10 cellular contexts compared by ENCODE assay signal in genomic region chr3:194537732-194538247, GRCh38. TPM values are rescaled to one million over a fixed set of nuclear protein-coding genes. Genes with fewer than 3 reads are reported as not detected.
DNase-seq lines count a peak whose midpoint lies in the region; ATAC-seq and TF ChIP-seq lines count a peak whose summit lies in the region.
"Had no signal": no experiment of that assay in that cellular context is flagged by ENCODE, and none has a peak within 500 bp of the region (broad histone marks: within the 10 kb centered on the region; RNA-seq: fewer than 3 reads in every experiment).

No MANE protein-coding gene starts in this region.

- TF ChIP-seq POLR2A in gastroesophageal sphincter (IDR thresholded peaks at IDR 0.05): no peak

- H3K4me3 ChIP-seq in SK-N-SH (ENCODE audit: low read depth in 2 of 2, low read length in 1 of 2) (no peak overlapping the region), gastroesophageal sphincter (no peak overlapping the region), subcutaneous abdominal adipose tissue (ENCODE audit: low read depth in 1 of 5, low read length in 5 of 5) (no peak overlapping the region)
- H3K4me3 ChIP-seq: esophagus squamous epithelium had no signal

- POLR2A ChIA-PET in SK-N-SH (lab: Yijun Ruan, JAX): no interaction called here

- H3K27me3 ChIP-seq in SK-N-SH (ENCODE audit: insufficient read depth) (no peaks in the 10 kb centered on the region), gastroesophageal sphincter (no peaks in the 10 kb centered on the region), subcutaneous abdominal adipose tissue (ENCODE audit: control insufficient read depth in 5 of 5, insufficient read depth in 4 of 5, low read length in 5 of 5) (no peaks in the 10 kb centered on the region)
- H3K27me3 ChIP-seq: esophagus squamous epithelium had no signal

- peaks cover 31% of the 10 kb centered on the region for H3K4me1 Mint-ChIP-seq in HFFc6 (ENCODE audit: low read depth)

- H3K36me3 ChIP-seq in SK-N-SH (replicated peaks in 1 of 2; ENCODE audit: control insufficient read depth in 1 of 2, insufficient read depth in 2 of 2, low read length in 1 of 2) (no peaks in the 10 kb centered on the region), gastroesophageal sphincter (no peaks in the 10 kb centered on the region), subcutaneous abdominal adipose tissue (ENCODE audit: control insufficient read depth in 5 of 5, insufficient read depth in 5 of 5, low read length in 5 of 5) (no peaks in the 10 kb centered on the region)
- H3K36me3 ChIP-seq: esophagus squamous epithelium had no signal

- peaks cover 23% of the 10 kb centered on the region for H3F3A ChIP-seq in SK-N-SH (replicated peaks; ENCODE audit: insufficient read depth)

- peak overlapping the region; percentile 29 to 47; a peak in 3 of 4 replicates for H3K27ac ChIP-seq in SK-N-SH (ENCODE audit: low read depth in 2 of 2, low read length in 1 of 2)
- peak overlapping the region in 2 of 4 donors; percentile 29 to 38 for H3K27ac ChIP-seq in gastroesophageal sphincter
- peak overlapping the region; percentile 37 for H3K27ac ChIP-seq in subcutaneous abdominal adipose tissue (ENCODE audit: low read depth, low read length)
- H3K27ac ChIP-seq: esophagus squamous epithelium had no signal

- H3K9me2 ChIP-seq in SK-N-SH: no peaks in the 10 kb centered on the region

- H3K9ac ChIP-seq in SK-N-SH (no peak overlapping the region), subcutaneous abdominal adipose tissue (ENCODE audit: low read length in 5 of 5) (peak overlapping the region in 1 of 5 donors; percentile 32)

- peak overlapping the region; percentile 32 for H3K4me3 Mint-ChIP-seq in HFFc6
- H3K4me3 Mint-ChIP-seq: activated B cell treated with CpG ODN at 0.5 μM for 24 hours had no signal

- H3K36me3 Mint-ChIP-seq in HFFc6 (ENCODE audit: low read depth): peaks cover 23% of the 10 kb centered on the region

- H4K20me1 ChIP-seq in SK-N-SH (ENCODE audit: insufficient read depth): no peaks in the 10 kb centered on the region

- DNase-seq in HFFc6 (peak; percentile 67), SK-N-SH (no peak), GM19238 (ENCODE audit: insufficient read length, low spot score) (no peak), NK-92 (lab: John Stamatoyannopoulos, UW; ENCODE audit: unreplicated experiment) (no peak), cerebellar nuclear complex (lab: John Stamatoyannopoulos, UW) (no peak)
- DNase-seq in stimulated activated naive CD4-positive, alpha-beta T cell treated with Interleukin-2 at 50 U/mL for 16 hours (lab: John Stamatoyannopoulos, UW): no peak
- DNase-seq: activated B cell treated with CpG ODN at 0.5 μM for 24 hours, esophagus squamous epithelium had no signal

- 0 out of 4 replicates have a peak, but pooled peaks of 1 of the 2 experiments have one; percentile 25 for TF ChIP-seq EP300 in SK-N-SH (IDR thresholded peaks at IDR 0.05; ENCODE audit: borderline replicate concordance in 1 of 2, low read depth in 1 of 2, low read length in 1 of 2)
- no peak for TF ChIP-seq EP300 in gastroesophageal sphincter (IDR thresholded peaks at IDR 0.05)

- ATAC-seq in gastroesophageal sphincter: peak; percentile 50

- H3K9me3 ChIP-seq in SK-N-SH: peaks cover 12% of the 10 kb centered on the region; the same call in 1 of the 2 replicates
- peaks cover 0 to 12% (median 0%) of the 10 kb centered on the region in 3 donors for H3K9me3 ChIP-seq in gastroesophageal sphincter
- H3K9me3 ChIP-seq in subcutaneous abdominal adipose tissue (ENCODE audit: control insufficient read depth in 5 of 5, low read length in 5 of 5): peaks cover 2 to 11% (median 9%) of the 10 kb centered on the region in 5 donors

- WGBS in SK-N-SH (ENCODE audit: low lambda C conversion rate): 66% methylated on average over 7 of the region's 8 CpGs
- WGBS in gastroesophageal sphincter (ENCODE audit: low coverage in 1 of 2), 2 donors: 17 to 54% methylated on average over 2 to 3 of the region's 8 CpGs

- H2AFZ ChIP-seq in SK-N-SH (ENCODE audit: low read depth): no peak overlapping the region

- H3K27me3 Mint-ChIP-seq in HFFc6 (ENCODE audit: insufficient read depth): peaks cover 2% of the 10 kb centered on the region; the same call in 1 of the 2 replicates
- H3K27me3 Mint-ChIP-seq: activated B cell treated with CpG ODN at 0.5 μM for 24 hours had no signal

- TF ChIP-seq CTCF in HFFc6 (IDR thresholded peaks at IDR 0.05): no peak
- TF ChIP-seq CTCF in SK-N-SH (IDR thresholded peaks at IDR 0.05): no peak
- no peak for TF ChIP-seq CTCF in gastroesophageal sphincter (IDR thresholded peaks at IDR 0.05)

- TF ChIP-seq RAD21 in SK-N-SH (IDR thresholded peaks at IDR 0.05; ENCODE audit: low read length): no peak

- peak overlapping the region; percentile 73 for H3K27ac Mint-ChIP-seq in HFFc6
- H3K27ac Mint-ChIP-seq: activated B cell treated with CpG ODN at 0.5 μM for 24 hours had no signal

- CTCF ChIA-PET in SK-N-SH (lab: Yijun Ruan, JAX): interaction anchor here (1.2 kb wide), 1 partner anchor 36 kb away, joined by 3 read pairs; no protein-coding TSS in a partner anchor

- no peaks in the 10 kb centered on the region for H3K79me2 ChIP-seq in SK-N-SH (ENCODE audit: insufficient read depth)

- peaks cover 7 to 15% of the 10 kb centered on the region in 2 experiments; a peak in 2 of 4 replicates for H3K4me1 ChIP-seq in SK-N-SH (ENCODE audit: control insufficient read depth in 1 of 2, insufficient read depth in 2 of 2, low read depth in 1 of 2, low read length in 1 of 2)
- peaks cover 0 to 13% (median 3%) of the 10 kb centered on the region in 3 donors for H3K4me1 ChIP-seq in gastroesophageal sphincter
- H3K4me1 ChIP-seq in subcutaneous abdominal adipose tissue (ENCODE audit: control insufficient read depth in 5 of 5, insufficient read depth in 5 of 5, low read length in 5 of 5): peaks cover 2 to 27% (median 11%) of the 10 kb centered on the region in 5 donors

- H3K9me3 Mint-ChIP-seq in HFFc6: peaks cover 26% of the 10 kb centered on the region

- H3K4me2 ChIP-seq in SK-N-SH: peak overlapping the region; percentile 9; the same call in 1 of the 2 replicates

TF ChIP-seq in SK-N-SH, 30 proteins besides CTCF, POLR2A, EP300 and RAD21:
- TF ChIP-seq, protein P1, sequence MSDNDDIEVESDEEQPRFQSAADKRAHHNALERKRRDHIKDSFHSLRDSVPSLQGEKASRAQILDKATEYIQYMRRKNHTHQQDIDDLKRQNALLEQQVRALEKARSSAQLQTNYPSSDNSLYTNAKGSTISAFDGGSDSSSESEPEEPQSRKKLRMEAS (IDR thresholded peaks at IDR 0.05; ENCODE audit: low read depth): peak; percentile 29; the same call in 1 of the 2 replicates
- TF ChIP-seq NFIC (IDR thresholded peaks at IDR 0.05; ENCODE audit: borderline replicate concordance) (peak; percentile 65), RXRA (IDR thresholded peaks at IDR 0.05; ENCODE audit: borderline replicate concordance, low read depth) (no peak), FOXJ3 (CRISPR knock-in tag; IDR thresholded peaks at IDR 0.05) (no peak), JUND (IDR thresholded peaks at IDR 0.05) (no peak), TCF12 (IDR thresholded peaks at IDR 0.05) (peak; percentile 62), TEAD4 (IDR thresholded peaks at IDR 0.05; ENCODE audit: borderline replicate concordance, insufficient read depth) (0 out of 2 replicates have a peak, but pooled peaks have one; percentile 61)
- TF ChIP-seq, protein P2, sequence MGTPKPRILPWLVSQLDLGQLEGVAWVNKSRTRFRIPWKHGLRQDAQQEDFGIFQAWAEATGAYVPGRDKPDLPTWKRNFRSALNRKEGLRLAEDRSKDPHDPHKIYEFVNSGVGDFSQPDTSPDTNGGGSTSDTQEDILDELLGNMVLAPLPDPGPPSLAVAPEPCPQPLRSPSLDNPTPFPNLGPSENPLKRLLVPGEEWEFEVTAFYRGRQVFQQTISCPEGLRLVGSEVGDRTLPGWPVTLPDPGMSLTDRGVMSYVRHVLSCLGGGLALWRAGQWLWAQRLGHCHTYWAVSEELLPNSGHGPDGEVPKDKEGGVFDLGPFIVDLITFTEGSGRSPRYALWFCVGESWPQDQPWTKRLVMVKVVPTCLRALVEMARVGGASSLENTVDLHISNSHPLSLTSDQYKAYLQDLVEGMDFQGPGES (IDR thresholded peaks at IDR 0.05; ENCODE audit: low read depth, low read length): no peak
- TF ChIP-seq, protein P3, sequence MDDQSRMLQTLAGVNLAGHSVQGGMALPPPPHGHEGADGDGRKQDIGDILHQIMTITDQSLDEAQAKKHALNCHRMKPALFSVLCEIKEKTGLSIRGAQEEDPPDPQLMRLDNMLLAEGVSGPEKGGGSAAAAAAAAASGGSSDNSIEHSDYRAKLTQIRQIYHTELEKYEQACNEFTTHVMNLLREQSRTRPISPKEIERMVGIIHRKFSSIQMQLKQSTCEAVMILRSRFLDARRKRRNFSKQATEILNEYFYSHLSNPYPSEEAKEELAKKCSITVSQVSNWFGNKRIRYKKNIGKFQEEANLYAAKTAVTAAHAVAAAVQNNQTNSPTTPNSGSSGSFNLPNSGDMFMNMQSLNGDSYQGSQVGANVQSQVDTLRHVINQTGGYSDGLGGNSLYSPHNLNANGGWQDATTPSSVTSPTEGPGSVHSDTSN (IDR thresholded peaks at IDR 0.05): no peak

RNA-seq across cellular contexts. Expression of gene ATP13A3, which starts 51.0 kb away (rescaled TPM):
- 100 to 1,000 TPM; 114 to 123 (median 117) TPM for total RNA-seq in HFFc6 (2021; fragmentation: NEBNext Ultra II Directional; extraction: Animal tissue kit (Norgen Biotek cat#: 25700))
- polyA plus RNA-seq in SK-N-SH (2012; rRNA removed): 48.2 and 67.2 TPM in 2 replicates
- polyA plus RNA-seq in SK-N-SH (2012; cell fraction: cytosol; rRNA removed): 84.5 and 91.7 TPM in 2 replicates
- 31.0 and 73.2 TPM in 2 replicates for polyA plus RNA-seq in SK-N-SH (2012; cell fraction: nucleus; rRNA removed)
- total RNA-seq in gastroesophageal sphincter: 100 to 1,000 TPM; 106 to 157 (median 128) TPM
